ENCODE assay signal across 15 cellular contexts in the genomic region with DNA sequence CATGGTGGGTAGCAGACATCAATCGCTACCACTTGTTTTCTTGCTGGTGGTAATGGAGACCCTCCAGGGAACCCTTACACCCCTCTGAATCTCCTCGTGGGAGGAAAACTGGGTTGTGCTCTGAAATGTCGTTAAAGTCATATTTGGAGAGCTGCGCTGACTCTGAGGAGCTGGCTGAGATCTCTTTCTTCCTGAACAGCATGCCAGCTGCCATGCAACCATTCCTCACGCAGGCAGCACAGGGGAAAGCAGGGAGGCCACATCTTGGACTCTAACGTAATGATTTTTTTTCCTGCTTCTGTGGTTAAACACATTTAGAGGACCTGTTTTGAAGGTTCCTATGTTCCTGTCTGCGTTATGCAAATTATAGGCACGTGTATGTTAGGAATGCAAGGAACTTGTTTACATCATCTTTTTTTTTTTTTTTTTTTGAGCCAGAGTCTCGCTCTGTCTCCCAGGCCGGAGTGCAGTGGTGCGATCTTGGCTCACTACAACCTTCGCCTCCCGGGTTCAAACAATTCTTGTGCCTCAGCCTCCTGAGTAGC.
A peak's percentile ranks its signal among the peaks of the same experiment; 100 is the strongest.
DNase-seq lines count a peak whose midpoint lies in the region; TF ChIP-seq lines count a peak whose summit lies in the region.
"Had no signal": no experiment of that assay in that cellular context is flagged by ENCODE, and none has a peak within 500 bp of the region (broad histone marks: within the 10 kb centered on the region; RNA-seq: fewer than 3 reads in every experiment).

No MANE protein-coding gene starts in this region.

- H3K4me3 ChIP-seq in BLaER1 treated with 17β-estradiol and CSF1 and Interleukin-3, amounts not matched to agents 10 nM and 100 nM: no peak overlapping the region
- H3K4me3 ChIP-seq in cardiac fibroblast (replicated peaks in 1 of 2; ENCODE audit: low read depth in 2 of 2, low read length in 2 of 2) (no peak overlapping the region), testis (no peak overlapping the region)
- H3K4me3 ChIP-seq: SJCRH30 had no signal

- H3K4me1 ChIP-seq in BLaER1 treated with 17β-estradiol and CSF1 and Interleukin-3, amounts not matched to agents 10 nM and 100 nM: peaks cover 0 to 13% (median 0%) of the 10 kb centered on the region in 10 experiments; a peak in 8 of 20 replicates
- H3K4me1 ChIP-seq in testis: no peaks in the 10 kb centered on the region
- H3K4me1 ChIP-seq: SJCRH30 had no signal

- TF ChIP-seq CTCF in cardiac fibroblast (IDR thresholded peaks at IDR 0.05; ENCODE audit: low read depth, low read length) (no peak), testis (IDR thresholded peaks at IDR 0.05) (no peak)

- H3K36me3 ChIP-seq in BLaER1 treated with 17β-estradiol and CSF1 and Interleukin-3, amounts not matched to agents 10 nM and 100 nM: no peaks in the 10 kb centered on the region
- H3K36me3 ChIP-seq in testis (ENCODE audit: low read depth, missing control alignments): no peaks in the 10 kb centered on the region
- H3K36me3 ChIP-seq: SJCRH30 had no signal

- no peak overlapping the region for H3K27ac ChIP-seq in BLaER1 treated with 17β-estradiol and CSF1 and Interleukin-3, amounts not matched to agents 10 nM and 100 nM
- H3K27ac ChIP-seq in testis (no peak overlapping the region), substantia nigra (ENCODE audit: low read depth, low read length, poor library complexity, severe bottlenecking) (no peak overlapping the region)
- H3K27ac ChIP-seq: SJCRH30 had no signal

- no peaks in the 10 kb centered on the region for H3K27me3 ChIP-seq in BLaER1 treated with 17β-estradiol and CSF1 and Interleukin-3, amounts not matched to agents 10 nM and 100 nM
- H3K27me3 ChIP-seq in testis: no peaks in the 10 kb centered on the region
- H3K27me3 ChIP-seq: SJCRH30 had no signal

- WGBS in testis, 2 donors: 74 to 81% methylated on average over 13 of the region's 13 CpGs

- H3K9ac ChIP-seq in BLaER1 treated with 17β-estradiol and CSF1 and Interleukin-3, amounts not matched to agents 10 nM and 100 nM: no peak overlapping the region

- DNase-seq in cardiac fibroblast (ENCODE audit: low read depth in 2 of 2) (peak; percentile 16 to 32), kidney tubule cell (ENCODE audit: low spot score) (peak; percentile 38), testis (peak; percentile 10), substantia nigra (lab: John Stamatoyannopoulos, UW) (no peak), NCI-H146 treated with DMSO at 0.1 percent for 48 hours (lab: John Stamatoyannopoulos, UW; ENCODE audit: unreplicated experiment) (no peak)
- no peak for DNase-seq in stimulated activated CD8-positive, alpha-beta memory T cell treated with anti-CD3 and anti-CD28 coated beads, Interleukin-4, amount 100 ng/mL, for 48 hours
- DNase-seq: AML-193; Calu3; CD4-positive, alpha-beta T cell; HCEC 1CT; NCI-H187 treated with DMSO at 0.1 percent for 48 hours; NCI-H748 treated with DMSO at 0.1 percent for 48 hours; RPMI8226; SJCRH30 had no signal

- intact Hi-C loops in testis (cut with DNase I; ENCODE audit: low total_unique reads): no loop called here

- peak overlapping the region in 6 of 11 experiments; percentile 3 to 55 (median 42); a peak in 10 of 22 replicates for H3K4me2 ChIP-seq in BLaER1 treated with 17β-estradiol and CSF1 and Interleukin-3, amounts not matched to agents 10 nM and 100 nM

- no peaks in the 10 kb centered on the region for H4K20me1 ChIP-seq in BLaER1 treated with 17β-estradiol and CSF1 and Interleukin-3, amounts not matched to agents 10 nM and 100 nM

- TF ChIP-seq POLR2A in testis (IDR thresholded peaks at IDR 0.05): no peak

- H3K9me3 ChIP-seq in BLaER1 treated with 17β-estradiol and CSF1 and Interleukin-3, amounts not matched to agents 10 nM and 100 nM (replicated peaks in 1 of 11): no peaks in the 10 kb centered on the region
- H3K9me3 ChIP-seq in testis: no peaks in the 10 kb centered on the region
- H3K9me3 ChIP-seq: SJCRH30 had no signal

Comparison
In these comparisons a context has a peak if more than half of its experiments do, and no peak if none do; other contexts are left out.
1. DNase-seq: peak in cardiac fibroblast (2 of 2), kidney tubule cell (single experiment) and testis (single experiment); none in substantia nigra (0 of 49), NCI-H146 treated with DMSO at 0.1 percent for 48 hours (single experiment) and stimulated activated CD8-positive, alpha-beta memory T cell treated with anti-CD3 and anti-CD28 coated beads, Interleukin-4, amount 100 ng/mL, for 48 hours (single experiment).